In the genomic region with DNA sequence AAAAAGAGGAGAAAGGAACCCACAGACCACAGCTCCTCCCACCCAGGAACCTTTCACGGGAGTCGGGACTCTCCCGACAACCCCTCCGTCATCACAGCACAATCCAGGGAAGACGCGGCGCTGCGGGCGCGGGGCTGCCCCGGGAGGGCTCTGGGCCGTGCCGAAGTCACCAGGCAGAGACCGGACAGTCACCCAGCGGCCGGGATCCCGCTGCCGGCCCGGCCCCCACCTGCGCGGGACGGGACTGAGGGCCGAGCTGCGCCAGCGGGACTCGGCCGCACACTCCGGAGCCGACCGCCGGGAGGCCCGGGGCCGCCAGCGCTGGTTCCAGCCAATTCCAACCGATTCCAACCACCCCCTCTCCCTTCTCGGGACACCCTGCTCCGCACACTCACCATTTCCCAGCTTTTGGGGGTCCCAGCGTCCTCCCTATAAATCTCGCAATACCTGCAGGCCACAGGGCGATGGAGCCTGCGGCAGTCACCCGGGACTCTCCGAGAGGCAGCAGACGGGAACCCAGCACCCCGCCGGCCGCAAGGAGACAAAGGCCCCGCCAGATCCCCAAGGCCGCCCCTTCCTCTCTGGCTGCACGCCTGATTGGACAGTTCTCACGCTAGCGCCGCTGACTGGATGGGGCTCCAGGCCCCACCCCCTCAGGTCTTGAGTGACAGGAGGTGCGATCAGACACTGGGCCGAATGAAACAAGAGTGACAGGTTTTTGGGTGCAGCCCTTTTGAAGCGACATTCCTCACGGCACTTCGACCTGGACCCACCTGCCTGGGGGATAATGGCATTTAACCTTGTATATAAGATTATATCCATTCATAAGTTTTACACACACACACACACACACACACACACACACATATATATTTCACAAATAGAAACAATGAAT, we compare ENCODE assay signal across 8 cellular contexts. TPM values are rescaled to one million over a fixed set of nuclear protein-coding genes. Genes with fewer than 3 reads are reported as not detected.
DNase-seq lines count a peak whose midpoint lies in the region; ATAC-seq and TF ChIP-seq lines count a peak whose summit lies in the region.

A gene (minus strand): TSS at position 547 of the 895 bp plus-strand sequence. CDS start 149 bp downstream, at position 398.

- peak within 1 kb of the TSS; percentile 67 for H3K27ac ChIP-seq in HUES48 (ENCODE audit: low read depth, low read length)
- H3K27ac ChIP-seq in suprapubic skin, result no peak within 1 kb of the TSS

- peak; percentile 97 for DNase-seq in DMS153 treated with DMSO at 0.1 percent for 48 hours (lab: John Stamatoyannopoulos, UW; ENCODE audit: unreplicated experiment)
- peak; percentile 20 for DNase-seq in activated naive CD4-positive, alpha-beta T cell treated with Interleukin-2 at 50 U/mL for 16 hours
- DNase-seq in germinal center (ENCODE audit: low spot score), result peak; percentile 97
- peak in 1 of 2 donors; percentile 76 for DNase-seq in suprapubic skin (ENCODE audit: low spot score in 2 of 2)

- H3K9me3 ChIP-seq in HUES48 (ENCODE audit: control insufficient read depth, insufficient read depth, low read length) (peaks cover 9% of the 10 kb centered on the region; the same call in 1 of the 2 replicates), neuron (ENCODE audit: low read length) (peaks cover 11% of the 10 kb centered on the region), suprapubic skin (no peaks in the 10 kb centered on the region)

- TF ChIP-seq EP300 in suprapubic skin (IDR thresholded peaks at IDR 0.05), result no peak

- no peak for TF ChIP-seq CTCF in suprapubic skin (IDR thresholded peaks at IDR 0.05)

- no peaks in the 10 kb centered on the region for H3K4me1 ChIP-seq in HUES48 (ENCODE audit: control insufficient read depth, insufficient read depth, low read length)
- H3K4me1 ChIP-seq in neuron (ENCODE audit: insufficient read depth, low read length), result no peaks in the 10 kb centered on the region
- H3K4me1 ChIP-seq in suprapubic skin, result peaks cover 14% of the 10 kb centered on the region

- H2AFZ ChIP-seq in neuron (ENCODE audit: low read depth, low read length), result peak within 1 kb of the TSS; percentile 76

- H3K36me3 ChIP-seq in HUES48 (ENCODE audit: control insufficient read depth, insufficient read depth, low read length), result no peaks in the 10 kb centered on the region
- peaks cover 4% of the 10 kb centered on the region for H3K36me3 ChIP-seq in neuron (ENCODE audit: insufficient read depth, low read length)
- H3K36me3 ChIP-seq in suprapubic skin, result no peaks in the 10 kb centered on the region

- 3% methylated on average over 23 of the region's 58 CpGs for WGBS in suprapubic skin

- no peak for TF ChIP-seq POLR2A in suprapubic skin (IDR thresholded peaks at IDR 0.05)

- H3K27me3 ChIP-seq in HUES48 (ENCODE audit: control insufficient read depth, insufficient read depth, low read length), result no peaks in the 10 kb centered on the region
- H3K27me3 ChIP-seq in neuron (ENCODE audit: insufficient read depth, low read length), result no peaks in the 10 kb centered on the region
- H3K27me3 ChIP-seq in suprapubic skin, result peaks cover 10% of the 10 kb centered on the region

- H3K9ac ChIP-seq in HUES48 (ENCODE audit: low read depth, low read length), result peak within 1 kb of the TSS; percentile 92

- H3K4me3 ChIP-seq in HUES48 (ENCODE audit: low read depth, low read length) (peak within 1 kb of the TSS; percentile 94), neuron (ENCODE audit: low read length) (peak within 1 kb of the TSS; percentile 91), suprapubic skin (peak within 1 kb of the TSS; percentile 56)

- peak; percentile 100 for ATAC-seq in GM21423 (IDR thresholded peaks at IDR 0.05; ENCODE audit: unreplicated experiment)

TF ChIP-seq in PFSK-1, 5 proteins besides CTCF, POLR2A, EP300 and RAD21:
- TF ChIP-seq SIN3A (IDR thresholded peaks at IDR 0.05; ENCODE audit: borderline replicate concordance, insufficient read depth, low read length) (peak; percentile 62; the same call in 1 of the 2 replicates), TAF1 (IDR thresholded peaks at IDR 0.05; ENCODE audit: borderline replicate concordance, insufficient read depth, low read length) (peak; percentile 87), POLR2AphosphoS5 (IDR thresholded peaks at IDR 0.05; ENCODE audit: low read depth, low read length) (peak; percentile 91)
- TF ChIP-seq, protein P1, sequence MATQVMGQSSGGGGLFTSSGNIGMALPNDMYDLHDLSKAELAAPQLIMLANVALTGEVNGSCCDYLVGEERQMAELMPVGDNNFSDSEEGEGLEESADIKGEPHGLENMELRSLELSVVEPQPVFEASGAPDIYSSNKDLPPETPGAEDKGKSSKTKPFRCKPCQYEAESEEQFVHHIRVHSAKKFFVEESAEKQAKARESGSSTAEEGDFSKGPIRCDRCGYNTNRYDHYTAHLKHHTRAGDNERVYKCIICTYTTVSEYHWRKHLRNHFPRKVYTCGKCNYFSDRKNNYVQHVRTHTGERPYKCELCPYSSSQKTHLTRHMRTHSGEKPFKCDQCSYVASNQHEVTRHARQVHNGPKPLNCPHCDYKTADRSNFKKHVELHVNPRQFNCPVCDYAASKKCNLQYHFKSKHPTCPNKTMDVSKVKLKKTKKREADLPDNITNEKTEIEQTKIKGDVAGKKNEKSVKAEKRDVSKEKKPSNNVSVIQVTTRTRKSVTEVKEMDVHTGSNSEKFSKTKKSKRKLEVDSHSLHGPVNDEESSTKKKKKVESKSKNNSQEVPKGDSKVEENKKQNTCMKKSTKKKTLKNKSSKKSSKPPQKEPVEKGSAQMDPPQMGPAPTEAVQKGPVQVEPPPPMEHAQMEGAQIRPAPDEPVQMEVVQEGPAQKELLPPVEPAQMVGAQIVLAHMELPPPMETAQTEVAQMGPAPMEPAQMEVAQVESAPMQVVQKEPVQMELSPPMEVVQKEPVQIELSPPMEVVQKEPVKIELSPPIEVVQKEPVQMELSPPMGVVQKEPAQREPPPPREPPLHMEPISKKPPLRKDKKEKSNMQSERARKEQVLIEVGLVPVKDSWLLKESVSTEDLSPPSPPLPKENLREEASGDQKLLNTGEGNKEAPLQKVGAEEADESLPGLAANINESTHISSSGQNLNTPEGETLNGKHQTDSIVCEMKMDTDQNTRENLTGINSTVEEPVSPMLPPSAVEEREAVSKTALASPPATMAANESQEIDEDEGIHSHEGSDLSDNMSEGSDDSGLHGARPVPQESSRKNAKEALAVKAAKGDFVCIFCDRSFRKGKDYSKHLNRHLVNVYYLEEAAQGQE (IDR thresholded peaks at IDR 0.05; ENCODE audit: insufficient read depth in 1 of 2, low read depth in 2 of 2, low read length in 2 of 2), result no peak

RNA-seq across cellular contexts. Expression of the gene that starts here (rescaled TPM):
- 6.2 TPM for polyA plus RNA-seq in PFSK-1 (2012; ENCODE audit: insufficient read length, low read depth)
- under 1 TPM in 1 of 4 donors, not detected in 3; 0.70 TPM for total RNA-seq in suprapubic skin
